In the genomic region with DNA sequence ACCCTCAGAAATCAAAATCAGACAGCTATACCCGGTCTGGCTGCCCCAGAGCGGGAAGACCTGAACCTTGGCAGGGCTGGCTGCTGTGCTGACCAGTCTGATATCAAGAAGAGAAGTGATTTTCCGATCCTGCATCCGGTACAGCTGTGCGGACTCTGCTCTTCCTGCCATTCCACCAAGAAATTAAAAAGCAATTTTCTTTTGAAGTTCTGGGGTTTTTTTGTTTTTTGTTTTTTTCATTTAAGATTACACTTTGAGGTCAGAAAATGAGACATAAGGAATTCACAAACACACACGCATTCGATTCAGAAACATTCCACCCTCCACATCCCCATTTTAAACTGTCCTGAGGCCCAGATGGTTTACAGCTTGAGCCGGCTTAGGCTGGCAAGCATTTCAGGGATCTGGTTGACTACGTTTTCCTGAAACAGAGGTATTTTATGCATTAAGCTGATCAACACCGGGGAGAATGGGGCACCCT, we compare ENCODE assay signal across 12 cellular contexts.
DNase-seq lines count a peak whose midpoint lies in the region; ATAC-seq, FAIRE-seq and TF ChIP-seq lines count a peak whose summit lies in the region.
"Had no signal": no experiment of that assay in that cellular context is flagged by ENCODE, and none has a peak within 500 bp of the region (broad histone marks: within the 10 kb centered on the region; RNA-seq: fewer than 3 reads in every experiment).

No MANE protein-coding gene starts in this region.

- no peak overlapping the region for H3K4me2 ChIP-seq in astrocyte (ENCODE audit: low read length)
- peak overlapping the region; percentile 76 for H3K4me2 ChIP-seq in smooth muscle cell

- H3K27ac ChIP-seq in astrocyte (ENCODE audit: low read depth, low read length) (peak overlapping the region; percentile 94), smooth muscle cell (ENCODE audit: low read depth) (peak overlapping the region; percentile 98)
- H3K27ac ChIP-seq: neutrophil had no signal

- FAIRE-seq in astrocyte (lab: Jason Lieb, UNC), result peak; percentile 50
- FAIRE-seq: TTC549 had no signal

- H3K4me1 ChIP-seq in astrocyte (ENCODE audit: insufficient read depth, low read length), result peaks cover 42% of the 10 kb centered on the region
- H3K4me1 ChIP-seq in smooth muscle cell (ENCODE audit: low read depth), result peaks cover 35% of the 10 kb centered on the region

- H3K4me1 Mint-ChIP-seq in astrocyte (ENCODE audit: low read depth, unreplicated experiment) (peaks cover 62% of the 10 kb centered on the region), T-cell (peaks cover 0 to 3% (median 2%) of the 10 kb centered on the region in 3 donors)

- H3K27me3 ChIP-seq in astrocyte (ENCODE audit: insufficient read depth, low read length) (no peaks in the 10 kb centered on the region), smooth muscle cell (ENCODE audit: low read depth) (no peaks in the 10 kb centered on the region)
- H3K27me3 ChIP-seq: neutrophil had no signal

- H3K36me3 ChIP-seq in astrocyte (ENCODE audit: insufficient read depth, low read length) (no peaks in the 10 kb centered on the region), smooth muscle cell (ENCODE audit: low read depth) (no peaks in the 10 kb centered on the region)
- H3K36me3 ChIP-seq: neutrophil had no signal

- WGBS in smooth muscle cell (ENCODE audit: low lambda C conversion rate), result 24% methylated on average over 10 of the region's 10 CpGs

- H3K4me3 Mint-ChIP-seq in astrocyte (ENCODE audit: unreplicated experiment) (no peak overlapping the region), T-cell (no peak overlapping the region)

- POLR2A ChIA-PET in T-cell (lab: Charles Lee), result no interaction called here

- H3K9me3 Mint-ChIP-seq in astrocyte (ENCODE audit: unreplicated experiment) (peaks cover 2% of the 10 kb centered on the region), T-cell (no peaks in the 10 kb centered on the region)

- CTCF ChIA-PET in T-cell (lab: Charles Lee), result interaction anchor here in 1 of 2 donors (0.6 kb wide), 1 partner anchor 51 kb away, joined by 3 read pairs; no protein-coding TSS in a partner anchor

- peaks cover 21% of the 10 kb centered on the region for H3F3A ChIP-seq in smooth muscle cell (ENCODE audit: low read depth)

- intact Hi-C loops in left cardiac atrium (cut with DNase I), result no loop called here

- no peaks in the 10 kb centered on the region for H3K79me2 ChIP-seq in astrocyte (ENCODE audit: insufficient read depth, low read length)
- H3K79me2 ChIP-seq in smooth muscle cell (ENCODE audit: low read depth), result no peaks in the 10 kb centered on the region

- H3K9ac ChIP-seq in astrocyte (ENCODE audit: low read length), result no peak overlapping the region
- peak overlapping the region; percentile 86 for H3K9ac ChIP-seq in smooth muscle cell (ENCODE audit: low read depth)

- H3K4me3 ChIP-seq in astrocyte (ENCODE audit: insufficient read depth, low read depth, low read length), result no peak overlapping the region
- no peak overlapping the region for H3K4me3 ChIP-seq in smooth muscle cell

- DNase-seq in EH (ENCODE audit: low read depth), result peak; percentile 75
- peak; percentile 54 for DNase-seq in astrocyte (ENCODE audit: low read depth)
- peak; percentile 50 for DNase-seq in left cardiac atrium
- no peak for DNase-seq in smooth muscle cell (lab: John Stamatoyannopoulos, UW; ENCODE audit: unreplicated experiment)
- no peak for DNase-seq in NCI-H1694 treated with DMSO at 0.1 percent for 48 hours (lab: John Stamatoyannopoulos, UW)
- DNase-seq in T-cell, result no peak
- no peak for DNase-seq in NCI-H526 (lab: John Stamatoyannopoulos, UW)
- DNase-seq in activated CD8-positive, alpha-beta memory T cell treated with anti-CD3 and anti-CD28 coated beads for 24 hours, result no peak
- DNase-seq: NCI-H187 treated with DMSO at 0.1 percent for 48 hours; stimulated activated naive CD8-positive, alpha-beta T cell treated with anti-CD3 and anti-CD28 coated beads, Interleukin-15, Interleukin-2, amounts not matched to agents 100 U/mL and 50 U/mL, for 24 hours had no signal

- no peaks in the 10 kb centered on the region for H3K27me3 Mint-ChIP-seq in astrocyte (ENCODE audit: low read depth, unreplicated experiment)
- H3K27me3 Mint-ChIP-seq in T-cell, result peaks cover 6 to 18% of the 10 kb centered on the region in 2 donors

- H3K36me3 Mint-ChIP-seq in astrocyte (ENCODE audit: low read depth, unreplicated experiment), result no peaks in the 10 kb centered on the region
- H3K36me3 Mint-ChIP-seq in T-cell, result no peaks in the 10 kb centered on the region

- H3K9me3 ChIP-seq in astrocyte (ENCODE audit: insufficient read depth, low read depth, low read length), result no peaks in the 10 kb centered on the region
- H3K9me3 ChIP-seq in smooth muscle cell (replicated peaks; ENCODE audit: low read depth), result no peaks in the 10 kb centered on the region
- H3K9me3 ChIP-seq: neutrophil had no signal

- peak; percentile 70 to 86 for ATAC-seq in left cardiac atrium
- no peak for ATAC-seq in T-cell (replicated peaks in 1 of 4)
- ATAC-seq: stimulated activated naive CD8-positive, alpha-beta T cell treated with anti-CD3 and anti-CD28 coated beads, Interleukin-15, Interleukin-2, amounts not matched to agents 100 U/mL and 50 U/mL, for 24 hours had no signal

- H4K20me1 ChIP-seq in astrocyte (ENCODE audit: insufficient read depth, low read length), result no peaks in the 10 kb centered on the region
- H4K20me1 ChIP-seq in smooth muscle cell (ENCODE audit: low read depth), result no peaks in the 10 kb centered on the region

- no peak overlapping the region for H2AFZ ChIP-seq in astrocyte (ENCODE audit: low read depth, low read length)
- no peak overlapping the region for H2AFZ ChIP-seq in smooth muscle cell (ENCODE audit: low read depth)

- H3K27ac Mint-ChIP-seq in astrocyte (ENCODE audit: unreplicated experiment) (peak overlapping the region; percentile 86), T-cell (no peak overlapping the region)

- TF ChIP-seq CTCF in astrocyte (IDR thresholded peaks at IDR 0.05; ENCODE audit: insufficient read depth, low read depth, low read length) (no peak), smooth muscle cell (IDR thresholded peaks at IDR 0.05; ENCODE audit: borderline replicate concordance, insufficient read depth, poor library complexity, severe bottlenecking) (no peak)

Comparison
In these comparisons a context has a peak if more than half of its experiments do, and no peak if none do; other contexts are left out.
1. DNase-seq: peak in EH (single experiment), astrocyte (single experiment) and left cardiac atrium (single experiment); none in smooth muscle cell (single experiment), NCI-H1694 treated with DMSO at 0.1 percent for 48 hours (single experiment), T-cell (0 of 34), NCI-H526 (0 of 2) and activated CD8-positive, alpha-beta memory T cell treated with anti-CD3 and anti-CD28 coated beads for 24 hours (single experiment).
2. ATAC-seq: peak in left cardiac atrium (2 of 2); none in T-cell (0 of 4).